13 cellular contexts compared by ENCODE assay signal in genomic region chr16:14680396-14680795, GRCh38. TPM values are rescaled to one million over a fixed set of nuclear protein-coding genes. Genes with fewer than 3 reads are reported as not detected.
"Had no signal": no experiment of that assay in that cellular context is flagged by ENCODE, and none has a peak within 500 bp of the region (broad histone marks: within the 10 kb centered on the region; RNA-seq: fewer than 3 reads in every experiment).

No MANE protein-coding gene starts in this region.

RNA-seq across cellular contexts. Expression of gene PLA2G10, which starts 13.7 kb away (rescaled TPM):
- total RNA-seq: activated B cell treated with CpG ODN at 0.5 μM for 24 hours; activated CD4-positive, alpha-beta memory T cell treated with anti-CD3 and anti-CD28 coated beads for 36 hours; activated CD4-positive, alpha-beta memory T cell treated with anti-CD3 and anti-CD28 coated beads, Interleukin-2, amount 10 ng/mL, durations not matched to agents 7 days and 5 days; activated CD4-positive, alpha-beta T cell treated with anti-CD3 and anti-CD28 coated beads for 36 hours; activated CD4-positive, alpha-beta T cell treated with anti-CD3 and anti-CD28 coated beads, Interleukin-2, amount 10 ng/mL, durations not matched to agents 24 days and 14 days; activated CD4-positive, alpha-beta T cell treated with anti-CD3 and anti-CD28 coated beads, Interleukin-2, amount 10 ng/mL, durations not matched to agents 7 days and 5 days; activated CD8-positive, alpha-beta memory T cell treated with anti-CD3 and anti-CD28 coated beads for 36 hours; activated CD8-positive, alpha-beta memory T cell treated with anti-CD3 and anti-CD28 coated beads, Interleukin-2, amount 10 ng/mL, durations not matched to agents 7 days and 5 days; activated CD8-positive, alpha-beta T cell treated with anti-CD3 and anti-CD28 coated beads for 36 hours; activated CD8-positive, alpha-beta T cell treated with anti-CD3 and anti-CD28 coated beads, Interleukin-2, amount 10 ng/mL, durations not matched to agents 7 days and 5 days; T-helper 1 cell treated with Interleukin-12 subunit alpha and Interleukin-12 subunit beta and Interleukin-4 antibody, amounts not matched to agents 30 ng/mL and 1 ng/mL, for 36 hours; T-helper 17 cell; T-helper 2 cell treated with Interferon-gamma antibody and Interleukin-4, amounts not matched to agents 100 ng/mL and 5 ng/mL, for 36 hours had no signal
